In the genomic region with DNA sequence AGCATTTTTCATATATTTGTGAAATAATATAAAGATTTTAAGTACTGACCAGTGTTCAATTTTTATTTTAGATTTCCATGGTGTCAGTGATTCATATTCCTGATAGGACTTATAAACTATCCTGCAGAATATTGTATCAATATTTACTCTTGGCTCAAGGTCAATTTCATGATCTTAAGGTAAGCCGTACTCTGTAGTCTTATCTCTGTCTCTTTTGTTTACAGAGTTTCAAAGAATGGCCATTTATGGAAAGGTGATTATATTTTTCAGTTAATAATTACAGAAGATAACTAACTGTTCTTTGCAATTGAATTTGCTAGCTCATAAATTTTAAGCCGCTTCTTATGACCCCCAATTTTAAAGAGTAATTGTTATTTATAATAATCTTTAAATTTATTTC, we compare ENCODE assay signal across 23 cellular contexts. TPM values are rescaled to one million over a fixed set of nuclear protein-coding genes. Genes with fewer than 3 reads are reported as not detected.
A peak's percentile ranks its signal among the peaks of the same experiment; 100 is the strongest.
DNase-seq lines count a peak whose midpoint lies in the region; ATAC-seq and TF ChIP-seq lines count a peak whose summit lies in the region.
"Had no signal": no experiment of that assay in that cellular context is flagged by ENCODE, and none has a peak within 500 bp of the region (broad histone marks: within the 10 kb centered on the region; RNA-seq: fewer than 3 reads in every experiment).

No MANE protein-coding gene starts in this region.

- intact Hi-C loops in left colon (cut with DNase I, micrococcal nuclease): no loop called here

- H3K4me3 ChIP-seq in Peyer's patch: no peak overlapping the region
- H3K4me3 ChIP-seq: GM23248, SJCRH30 had no signal

- no peaks in the 10 kb centered on the region for H3K9me3 ChIP-seq in Peyer's patch
- H3K9me3 ChIP-seq: BE2C, SJCRH30 had no signal

- DNase-seq in DMS53 (lab: John Stamatoyannopoulos, UW): peak; percentile 28
- peak; percentile 4 for DNase-seq in LoVo (ENCODE audit: low spot score)
- DNase-seq in left colon: no peak
- no peak for DNase-seq in GM19238 (ENCODE audit: insufficient read length, low spot score)
- DNase-seq in Peyer's patch: no peak
- DNase-seq: BE2C; Calu3; GM23248; H7; NCI-H1105; NCI-H1436 treated with DMSO at 0.1 percent for 48 hours; NCI-H2029 treated with DMSO at 0.1 percent for 48 hours; NCI-H446 treated with DMSO at 0.1 percent for 48 hours; NCI-H526; NCI-H82; NK-92 treated with Interleukin-12 subunit alpha and Interleukin-12 subunit beta, amount 100 ng/mL, for 24 hours; PC-3; SJCRH30 had no signal

- ATAC-seq in left colon (peak; percentile 92), GM21825 (IDR thresholded peaks at IDR 0.05; ENCODE audit: unreplicated experiment) (no peak), HG03095 (IDR thresholded peaks at IDR 0.05; ENCODE audit: unreplicated experiment) (no peak)
- ATAC-seq: PC-3, Right ventricle myocardium inferior, SK-N-SH treated with all-trans-retinoic acid at 6 μM for 48 hours had no signal

- no peaks in the 10 kb centered on the region for H3K4me1 ChIP-seq in Peyer's patch
- H3K4me1 ChIP-seq: BE2C, SJCRH30 had no signal

- no peak for TF ChIP-seq POLR2A in Peyer's patch (IDR thresholded peaks at IDR 0.05)

- H3K27me3 ChIP-seq in Peyer's patch: no peaks in the 10 kb centered on the region
- H3K27me3 ChIP-seq: BE2C, SJCRH30 had no signal

- H3K27ac ChIP-seq in Peyer's patch: no peak overlapping the region
- H3K27ac ChIP-seq: GM23248, KMS-11, SJCRH30 had no signal

- TF ChIP-seq CTCF in Peyer's patch (IDR thresholded peaks at IDR 0.05): no peak

- H3K36me3 ChIP-seq in Peyer's patch: peaks cover 0 to 8% (median 0%) of the 10 kb centered on the region in 3 donors

RNA-seq across cellular contexts. Expression of gene CGRRF1, which starts 27.9 kb away (rescaled TPM):
- 10 to 100 TPM; 11.6 to 22.5 TPM for total RNA-seq in left colon
- total RNA-seq in Peyer's patch: 10 to 100 TPM; 11.6 to 26.8 (median 19.0) TPM

RNA-seq across cellular contexts. Expression of gene SAMD4A, which starts 29.3 kb away (rescaled TPM):
- total RNA-seq in left colon (10 to 100 TPM; 11.2 to 26.2 TPM), Peyer's patch (10 to 100 TPM; 17.0 to 39.6 (median 21.3) TPM)

RNA-seq across cellular contexts. Expression of gene GMFB, which starts 48.9 kb away (rescaled TPM):
- total RNA-seq in left colon (10 to 100 TPM; 64.9 to 77.3 TPM), Peyer's patch (10 to 100 TPM; 35.5 to 60.9 (median 41.3) TPM)

Comparison
In these comparisons a context has a peak if more than half of its experiments do, and no peak if none do; other contexts are left out.
1. DNase-seq: peak in DMS53 (single experiment) and LoVo (single experiment); none in left colon (0 of 2), GM19238 (single experiment) and Peyer's patch (0 of 3).